ENCODE assay signal across 1 cellular context in the genomic region with DNA sequence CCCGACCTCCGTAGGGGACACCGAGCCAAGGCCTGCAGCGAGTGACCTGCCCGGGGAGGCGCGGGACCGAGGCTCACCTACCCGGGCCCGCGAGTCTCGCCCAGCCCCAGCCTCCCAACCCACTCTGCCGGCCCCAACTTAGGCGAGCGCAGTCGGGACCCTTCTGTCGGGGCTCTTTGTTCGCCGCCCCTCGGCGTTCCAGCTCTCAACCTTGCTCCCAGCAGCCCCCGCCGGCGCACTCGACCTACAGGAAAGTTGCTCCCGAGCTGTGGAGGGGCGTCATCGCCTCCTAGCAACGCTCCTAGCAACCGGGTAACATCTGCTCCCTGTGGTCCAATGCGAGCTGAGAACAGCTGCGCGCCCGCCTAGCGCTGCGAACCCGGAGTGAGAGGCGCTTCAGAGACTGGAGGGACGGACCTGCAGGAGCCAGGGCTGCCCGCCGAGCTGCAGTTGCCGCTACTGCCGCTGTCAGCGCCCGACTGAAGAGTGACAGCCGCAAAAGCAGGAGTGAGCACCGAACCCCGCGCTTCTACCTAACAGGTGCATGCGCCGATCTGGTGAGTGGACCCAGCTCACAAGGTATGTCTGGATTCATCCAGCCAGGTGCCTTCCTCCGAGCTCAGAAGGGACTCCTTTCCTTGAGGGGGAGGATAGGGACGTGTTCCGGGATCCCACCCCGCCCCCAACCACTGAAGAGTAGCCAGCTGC.
A peak's percentile ranks its signal among the peaks of the same experiment; 100 is the strongest.
TF ChIP-seq lines count a peak whose summit lies in the region.

No MANE protein-coding gene starts in this region.

TF ChIP-seq in H1, 55 proteins besides CTCF, POLR2A, EP300 and RAD21 (continued from another document):
- TF ChIP-seq, protein P1, sequence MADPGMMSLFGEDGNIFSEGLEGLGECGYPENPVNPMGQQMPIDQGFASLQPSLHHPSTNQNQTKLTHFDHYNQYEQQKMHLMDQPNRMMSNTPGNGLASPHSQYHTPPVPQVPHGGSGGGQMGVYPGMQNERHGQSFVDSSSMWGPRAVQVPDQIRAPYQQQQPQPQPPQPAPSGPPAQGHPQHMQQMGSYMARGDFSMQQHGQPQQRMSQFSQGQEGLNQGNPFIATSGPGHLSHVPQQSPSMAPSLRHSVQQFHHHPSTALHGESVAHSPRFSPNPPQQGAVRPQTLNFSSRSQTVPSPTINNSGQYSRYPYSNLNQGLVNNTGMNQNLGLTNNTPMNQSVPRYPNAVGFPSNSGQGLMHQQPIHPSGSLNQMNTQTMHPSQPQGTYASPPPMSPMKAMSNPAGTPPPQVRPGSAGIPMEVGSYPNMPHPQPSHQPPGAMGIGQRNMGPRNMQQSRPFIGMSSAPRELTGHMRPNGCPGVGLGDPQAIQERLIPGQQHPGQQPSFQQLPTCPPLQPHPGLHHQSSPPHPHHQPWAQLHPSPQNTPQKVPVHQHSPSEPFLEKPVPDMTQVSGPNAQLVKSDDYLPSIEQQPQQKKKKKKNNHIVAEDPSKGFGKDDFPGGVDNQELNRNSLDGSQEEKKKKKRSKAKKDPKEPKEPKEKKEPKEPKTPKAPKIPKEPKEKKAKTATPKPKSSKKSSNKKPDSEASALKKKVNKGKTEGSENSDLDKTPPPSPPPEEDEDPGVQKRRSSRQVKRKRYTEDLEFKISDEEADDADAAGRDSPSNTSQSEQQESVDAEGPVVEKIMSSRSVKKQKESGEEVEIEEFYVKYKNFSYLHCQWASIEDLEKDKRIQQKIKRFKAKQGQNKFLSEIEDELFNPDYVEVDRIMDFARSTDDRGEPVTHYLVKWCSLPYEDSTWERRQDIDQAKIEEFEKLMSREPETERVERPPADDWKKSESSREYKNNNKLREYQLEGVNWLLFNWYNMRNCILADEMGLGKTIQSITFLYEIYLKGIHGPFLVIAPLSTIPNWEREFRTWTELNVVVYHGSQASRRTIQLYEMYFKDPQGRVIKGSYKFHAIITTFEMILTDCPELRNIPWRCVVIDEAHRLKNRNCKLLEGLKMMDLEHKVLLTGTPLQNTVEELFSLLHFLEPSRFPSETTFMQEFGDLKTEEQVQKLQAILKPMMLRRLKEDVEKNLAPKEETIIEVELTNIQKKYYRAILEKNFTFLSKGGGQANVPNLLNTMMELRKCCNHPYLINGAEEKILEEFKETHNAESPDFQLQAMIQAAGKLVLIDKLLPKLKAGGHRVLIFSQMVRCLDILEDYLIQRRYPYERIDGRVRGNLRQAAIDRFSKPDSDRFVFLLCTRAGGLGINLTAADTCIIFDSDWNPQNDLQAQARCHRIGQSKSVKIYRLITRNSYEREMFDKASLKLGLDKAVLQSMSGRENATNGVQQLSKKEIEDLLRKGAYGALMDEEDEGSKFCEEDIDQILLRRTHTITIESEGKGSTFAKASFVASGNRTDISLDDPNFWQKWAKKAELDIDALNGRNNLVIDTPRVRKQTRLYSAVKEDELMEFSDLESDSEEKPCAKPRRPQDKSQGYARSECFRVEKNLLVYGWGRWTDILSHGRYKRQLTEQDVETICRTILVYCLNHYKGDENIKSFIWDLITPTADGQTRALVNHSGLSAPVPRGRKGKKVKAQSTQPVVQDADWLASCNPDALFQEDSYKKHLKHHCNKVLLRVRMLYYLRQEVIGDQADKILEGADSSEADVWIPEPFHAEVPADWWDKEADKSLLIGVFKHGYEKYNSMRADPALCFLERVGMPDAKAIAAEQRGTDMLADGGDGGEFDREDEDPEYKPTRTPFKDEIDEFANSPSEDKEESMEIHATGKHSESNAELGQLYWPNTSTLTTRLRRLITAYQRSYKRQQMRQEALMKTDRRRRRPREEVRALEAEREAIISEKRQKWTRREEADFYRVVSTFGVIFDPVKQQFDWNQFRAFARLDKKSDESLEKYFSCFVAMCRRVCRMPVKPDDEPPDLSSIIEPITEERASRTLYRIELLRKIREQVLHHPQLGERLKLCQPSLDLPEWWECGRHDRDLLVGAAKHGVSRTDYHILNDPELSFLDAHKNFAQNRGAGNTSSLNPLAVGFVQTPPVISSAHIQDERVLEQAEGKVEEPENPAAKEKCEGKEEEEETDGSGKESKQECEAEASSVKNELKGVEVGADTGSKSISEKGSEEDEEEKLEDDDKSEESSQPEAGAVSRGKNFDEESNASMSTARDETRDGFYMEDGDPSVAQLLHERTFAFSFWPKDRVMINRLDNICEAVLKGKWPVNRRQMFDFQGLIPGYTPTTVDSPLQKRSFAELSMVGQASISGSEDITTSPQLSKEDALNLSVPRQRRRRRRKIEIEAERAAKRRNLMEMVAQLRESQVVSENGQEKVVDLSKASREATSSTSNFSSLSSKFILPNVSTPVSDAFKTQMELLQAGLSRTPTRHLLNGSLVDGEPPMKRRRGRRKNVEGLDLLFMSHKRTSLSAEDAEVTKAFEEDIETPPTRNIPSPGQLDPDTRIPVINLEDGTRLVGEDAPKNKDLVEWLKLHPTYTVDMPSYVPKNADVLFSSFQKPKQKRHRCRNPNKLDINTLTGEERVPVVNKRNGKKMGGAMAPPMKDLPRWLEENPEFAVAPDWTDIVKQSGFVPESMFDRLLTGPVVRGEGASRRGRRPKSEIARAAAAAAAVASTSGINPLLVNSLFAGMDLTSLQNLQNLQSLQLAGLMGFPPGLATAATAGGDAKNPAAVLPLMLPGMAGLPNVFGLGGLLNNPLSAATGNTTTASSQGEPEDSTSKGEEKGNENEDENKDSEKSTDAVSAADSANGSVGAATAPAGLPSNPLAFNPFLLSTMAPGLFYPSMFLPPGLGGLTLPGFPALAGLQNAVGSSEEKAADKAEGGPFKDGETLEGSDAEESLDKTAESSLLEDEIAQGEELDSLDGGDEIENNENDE (IDR thresholded peaks at IDR 0.05; ENCODE audit: insufficient replicate concordance, low read length) = no peak
- TF ChIP-seq TCF12 (IDR thresholded peaks at IDR 0.05; ENCODE audit: low read depth, low read length) (no peak), PHF8 (conservative IDR thresholded peaks at IDR 0.05; ENCODE audit: low read depth, low read length) (no peak), RBBP5 (IDR thresholded peaks at IDR 0.05; ENCODE audit: borderline replicate concordance, low read depth, low read length) (no peak), BACH1 (IDR thresholded peaks at IDR 0.05; ENCODE audit: low read length) (no peak), SP1 (IDR thresholded peaks at IDR 0.05; ENCODE audit: low read depth, low read length) (no peak), NANOG (IDR thresholded peaks at IDR 0.05; ENCODE audit: insufficient read depth, low read depth, low read length, poor library complexity, severe bottlenecking) (no peak), POLR2AphosphoS5 (IDR thresholded peaks at IDR 0.05; ENCODE audit: low read depth, low read length) (no peak), CHD1 (IDR thresholded peaks at IDR 0.05; ENCODE audit: low read depth, low read length) (no peak), GABPA (IDR thresholded peaks at IDR 0.05; ENCODE audit: borderline replicate concordance, insufficient read depth, low read length) (0 out of 2 replicates have a peak, but pooled peaks have one; percentile 24), HDAC2 (IDR thresholded peaks at IDR 0.05; ENCODE audit: borderline replicate concordance in 1 of 2, low read depth in 2 of 2, low read length in 2 of 2) (peak; percentile 84 to 93; a peak in 3 of 4 replicates), EZH2 (IDR thresholded peaks at IDR 0.05; ENCODE audit: low read depth, low read length, severe bottlenecking) (no peak), SIX5 (IDR thresholded peaks at IDR 0.05; ENCODE audit: low read depth, low read length) (no peak), FOSL1 (IDR thresholded peaks at IDR 0.05; ENCODE audit: insufficient read depth, low read depth, low read length) (no peak), SAP30 (IDR thresholded peaks at IDR 0.05; ENCODE audit: insufficient read depth, insufficient replicate concordance, low read length) (peak; percentile 98), EGR1 (IDR thresholded peaks at IDR 0.05; ENCODE audit: borderline replicate concordance, low read depth, low read length) (no peak), CTBP2 (IDR thresholded peaks at IDR 0.05; ENCODE audit: borderline replicate concordance, insufficient read depth, insufficient read length, low read length) (peak; percentile 41), TAF7 (optimal IDR thresholded peaks at IDR 0.05; ENCODE audit: borderline replicate concordance, low read depth, low read length) (peak; percentile 37), SP2 (IDR thresholded peaks at IDR 0.05; ENCODE audit: low read length) (no peak), NRF1 (IDR thresholded peaks at IDR 0.05; ENCODE audit: low read depth, low read length) (no peak), KDM4A (IDR thresholded peaks at IDR 0.05; ENCODE audit: low read depth, low read length, severe bottlenecking) (peak; percentile 60), TAF1 (IDR thresholded peaks at IDR 0.05; ENCODE audit: low read depth, low read length) (peak; percentile 36; the same call in 1 of the 2 replicates), CBX5 (IDR thresholded peaks at IDR 0.05; ENCODE audit: low read depth, low read length) (no peak), KDM1A (IDR thresholded peaks at IDR 0.05; ENCODE audit: borderline replicate concordance, low read length) (no peak), JUN (IDR thresholded peaks at IDR 0.05; ENCODE audit: low read depth, low read length) (no peak), SUZ12 (IDR thresholded peaks at IDR 0.05; ENCODE audit: low read length) (no peak), GTF2F1 (IDR thresholded peaks at IDR 0.05; ENCODE audit: borderline replicate concordance, low read depth, low read length) (no peak), TBP (IDR thresholded peaks at IDR 0.05; ENCODE audit: low read depth, low read length) (peak; percentile 68; the same call in 1 of the 2 replicates), POU5F1 (IDR thresholded peaks at IDR 0.05; ENCODE audit: low read depth, low read length) (no peak), RNF2 (IDR thresholded peaks at IDR 0.05; ENCODE audit: borderline replicate concordance, low read depth, low read length, missing control alignments, poor library complexity, severe bottlenecking) (no peak), TEAD4 (IDR thresholded peaks at IDR 0.05; ENCODE audit: low read depth, low read length) (0 out of 2 replicates have a peak, but pooled peaks have one; percentile 12), SP4 (IDR thresholded peaks at IDR 0.05; ENCODE audit: low read length) (no peak), JUND (IDR thresholded peaks at IDR 0.05; ENCODE audit: low read length) (no peak), BRCA1 (IDR thresholded peaks at IDR 0.05; ENCODE audit: low read depth, low read length) (no peak), HDAC6 (IDR thresholded peaks at IDR 0.05; ENCODE audit: low read depth, low read length) (no peak), RXRA (IDR thresholded peaks at IDR 0.05; ENCODE audit: insufficient read depth, low read depth, low read length) (no peak), CEBPB (IDR thresholded peaks at IDR 0.05; ENCODE audit: low read depth, low read length) (no peak), RFX5 (IDR thresholded peaks at IDR 0.05; ENCODE audit: borderline replicate concordance, low read depth, low read length) (no peak), YY1 (IDR thresholded peaks at IDR 0.05; ENCODE audit: low read depth, low read length) (peak; percentile 54; the same call in 1 of the 2 replicates), MAFK (IDR thresholded peaks at IDR 0.05; ENCODE audit: low read depth, low read length) (no peak)
- TF ChIP-seq, protein P2, sequence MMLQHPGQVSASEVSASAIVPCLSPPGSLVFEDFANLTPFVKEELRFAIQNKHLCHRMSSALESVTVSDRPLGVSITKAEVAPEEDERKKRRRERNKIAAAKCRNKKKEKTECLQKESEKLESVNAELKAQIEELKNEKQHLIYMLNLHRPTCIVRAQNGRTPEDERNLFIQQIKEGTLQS (IDR thresholded peaks at IDR 0.05; ENCODE audit: insufficient read depth, low read depth, low read length) = no peak
- TF ChIP-seq, protein P3, sequence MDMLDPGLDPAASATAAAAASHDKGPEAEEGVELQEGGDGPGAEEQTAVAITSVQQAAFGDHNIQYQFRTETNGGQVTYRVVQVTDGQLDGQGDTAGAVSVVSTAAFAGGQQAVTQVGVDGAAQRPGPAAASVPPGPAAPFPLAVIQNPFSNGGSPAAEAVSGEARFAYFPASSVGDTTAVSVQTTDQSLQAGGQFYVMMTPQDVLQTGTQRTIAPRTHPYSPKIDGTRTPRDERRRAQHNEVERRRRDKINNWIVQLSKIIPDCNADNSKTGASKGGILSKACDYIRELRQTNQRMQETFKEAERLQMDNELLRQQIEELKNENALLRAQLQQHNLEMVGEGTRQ (IDR thresholded peaks at IDR 0.05; ENCODE audit: low read length) = no peak; the same call in 1 of the 2 replicates
- TF ChIP-seq, protein P4, sequence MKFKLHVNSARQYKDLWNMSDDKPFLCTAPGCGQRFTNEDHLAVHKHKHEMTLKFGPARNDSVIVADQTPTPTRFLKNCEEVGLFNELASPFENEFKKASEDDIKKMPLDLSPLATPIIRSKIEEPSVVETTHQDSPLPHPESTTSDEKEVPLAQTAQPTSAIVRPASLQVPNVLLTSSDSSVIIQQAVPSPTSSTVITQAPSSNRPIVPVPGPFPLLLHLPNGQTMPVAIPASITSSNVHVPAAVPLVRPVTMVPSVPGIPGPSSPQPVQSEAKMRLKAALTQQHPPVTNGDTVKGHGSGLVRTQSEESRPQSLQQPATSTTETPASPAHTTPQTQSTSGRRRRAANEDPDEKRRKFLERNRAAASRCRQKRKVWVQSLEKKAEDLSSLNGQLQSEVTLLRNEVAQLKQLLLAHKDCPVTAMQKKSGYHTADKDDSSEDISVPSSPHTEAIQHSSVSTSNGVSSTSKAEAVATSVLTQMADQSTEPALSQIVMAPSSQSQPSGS (IDR thresholded peaks at IDR 0.05; ENCODE audit: low read length) = no peak
- TF ChIP-seq, protein P5, sequence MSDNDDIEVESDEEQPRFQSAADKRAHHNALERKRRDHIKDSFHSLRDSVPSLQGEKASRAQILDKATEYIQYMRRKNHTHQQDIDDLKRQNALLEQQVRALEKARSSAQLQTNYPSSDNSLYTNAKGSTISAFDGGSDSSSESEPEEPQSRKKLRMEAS (IDR thresholded peaks at IDR 0.05) = peak; percentile 60; the same call in 1 of the 2 replicates
